In genomic region chr2:216426938-216427337, GRCh38 we compare ENCODE assay signal across 14 cellular contexts. TPM values are rescaled to one million over a fixed set of nuclear protein-coding genes. Genes with fewer than 3 reads are reported as not detected.
DNase-seq lines count a peak whose midpoint lies in the region; ATAC-seq and TF ChIP-seq lines count a peak whose summit lies in the region.
"Had no signal": no experiment of that assay in that cellular context is flagged by ENCODE, and none has a peak within 500 bp of the region (broad histone marks: within the 10 kb centered on the region; RNA-seq: fewer than 3 reads in every experiment).

No MANE protein-coding gene starts in this region.

- no peak overlapping the region for H3K23ac ChIP-seq in trophoblast cell (ENCODE audit: low read length)

- peak overlapping the region; percentile 97 for H2BK120ac ChIP-seq in trophoblast cell (ENCODE audit: insufficient read depth, low read length, poor library complexity)

- WGBS in trophoblast cell (ENCODE audit: extremely low coverage, insufficient coverage, insufficient read length): no CpG with 5 or more reads among the region's 4 CpGs
- 81 to 91% methylated on average over 4 of the region's 4 CpGs for WGBS in transverse colon (ENCODE audit: low coverage in 1 of 2), 2 donors

- H3K27ac ChIP-seq in RWPE2 (ENCODE audit: poor library complexity, severe bottlenecking): no peak overlapping the region
- H3K27ac ChIP-seq in trophoblast cell (ENCODE audit: low read depth, low read length): peak overlapping the region; percentile 100
- no peak overlapping the region for H3K27ac ChIP-seq in uterus
- H3K27ac ChIP-seq in transverse colon: no peak overlapping the region
- H3K27ac ChIP-seq: ascending aorta, gastrocnemius medialis, lower lobe of right lung, thyroid gland had no signal

- H3K18ac ChIP-seq in trophoblast cell (ENCODE audit: low read length): no peak overlapping the region

- peak overlapping the region; percentile 33 for H4K8ac ChIP-seq in trophoblast cell (ENCODE audit: low read depth, low read length)

- ATAC-seq in RWPE2 (ENCODE audit: low read depth) (peak; percentile 69), HG03457 (IDR thresholded peaks at IDR 0.05; ENCODE audit: unreplicated experiment) (no peak), GM18520 (IDR thresholded peaks at IDR 0.05; ENCODE audit: unreplicated experiment) (no peak)
- ATAC-seq: gastrocnemius medialis, lower lobe of right lung had no signal

- H3K4ac ChIP-seq in trophoblast cell (ENCODE audit: low read depth, low read length): no peak overlapping the region

- H3K36me3 ChIP-seq in RWPE2 (ENCODE audit: low read depth): peaks cover 52% of the 10 kb centered on the region
- peaks cover 32 to 42% of the 10 kb centered on the region in 2 experiments for H3K36me3 ChIP-seq in trophoblast cell (ENCODE audit: control insufficient read depth in 1 of 2, insufficient read depth in 2 of 2, low read length in 2 of 2)
- no peaks in the 10 kb centered on the region for H3K36me3 ChIP-seq in uterus
- peaks cover 0 to 62% (median 31%) of the 10 kb centered on the region in 4 donors for H3K36me3 ChIP-seq in transverse colon

- DNase-seq in GM03348 (ENCODE audit: low spot score) (peak; percentile 70), RWPE2 (ENCODE audit: low spot score) (no peak), fibroblast of pulmonary artery (ENCODE audit: low read depth) (peak; percentile 53), trophoblast cell (peak; percentile 53 to 90), uterus (no peak), transverse colon (no peak)
- DNase-seq: activated CD8-positive, alpha-beta memory T cell treated with anti-CD3 and anti-CD28 coated beads, Interleukin-2, amount 50 U/mL, for 4 hours; gastrocnemius medialis; lower lobe of right lung; NCI-H146; thyroid gland had no signal

- H4K91ac ChIP-seq in trophoblast cell (ENCODE audit: low read depth, low read length): peak overlapping the region; percentile 97

- H3K4me3 ChIP-seq in RWPE2 (ENCODE audit: severe bottlenecking): no peak overlapping the region
- no peak overlapping the region for H3K4me3 ChIP-seq in fibroblast of pulmonary artery (replicated peaks; ENCODE audit: low read depth, low read length)
- H3K4me3 ChIP-seq in trophoblast cell (ENCODE audit: low read depth, low read length): no peak overlapping the region
- H3K4me3 ChIP-seq in uterus: no peak overlapping the region
- no peak overlapping the region for H3K4me3 ChIP-seq in transverse colon
- H3K4me3 ChIP-seq: ascending aorta, gastrocnemius medialis, lower lobe of right lung, thyroid gland had no signal

- no peak overlapping the region for H2AFZ ChIP-seq in trophoblast cell (ENCODE audit: insufficient read depth, low read length, poor library complexity)

- peak overlapping the region; percentile 95 for H2BK5ac ChIP-seq in trophoblast cell (ENCODE audit: low read depth, low read length, poor library complexity)

- TF ChIP-seq POLR2A in uterus (IDR thresholded peaks at IDR 0.05): no peak
- TF ChIP-seq POLR2A in transverse colon (IDR thresholded peaks at IDR 0.05): no peak

- in situ Hi-C loops in transverse colon (cut with MboI; ENCODE audit: low pct_ligation_motif_present in 1 of 4, low pct_unique_long_range_greater_than_20kb in 1 of 4, low sequenced_read_pairs in 3 of 4): no loop called here

- H3K79me2 ChIP-seq in trophoblast cell (ENCODE audit: control insufficient read depth, insufficient read depth, low read length, poor library complexity): no peaks in the 10 kb centered on the region

- TF ChIP-seq CTCF in RWPE2 (IDR thresholded peaks at IDR 0.05; ENCODE audit: poor library complexity, severe bottlenecking) (no peak), fibroblast of pulmonary artery (IDR thresholded peaks at IDR 0.05; ENCODE audit: low read length, missing control alignments) (no peak), uterus (IDR thresholded peaks at IDR 0.05) (no peak), transverse colon (IDR thresholded peaks at IDR 0.05) (no peak)

- no peak overlapping the region for H2AK5ac ChIP-seq in trophoblast cell (ENCODE audit: low read length)

- H3K27me3 ChIP-seq in RWPE2 (ENCODE audit: insufficient read depth, poor library complexity, severe bottlenecking): no peaks in the 10 kb centered on the region
- H3K27me3 ChIP-seq in trophoblast cell (ENCODE audit: insufficient read depth, low read length): no peaks in the 10 kb centered on the region
- H3K27me3 ChIP-seq in uterus: no peaks in the 10 kb centered on the region
- no peaks in the 10 kb centered on the region for H3K27me3 ChIP-seq in transverse colon
- H3K27me3 ChIP-seq: ascending aorta, gastrocnemius medialis, thyroid gland had no signal

- peak overlapping the region; percentile 19 for H3K4me2 ChIP-seq in trophoblast cell (ENCODE audit: low read length)

- H3K9me3 ChIP-seq in RWPE2 (ENCODE audit: severe bottlenecking) (no peaks in the 10 kb centered on the region), trophoblast cell (ENCODE audit: insufficient read depth, low read depth, low read length) (peaks cover 9% of the 10 kb centered on the region), uterus (no peaks in the 10 kb centered on the region), transverse colon (no peaks in the 10 kb centered on the region)
- H3K9me3 ChIP-seq: ascending aorta, gastrocnemius medialis, lower lobe of right lung, thyroid gland had no signal

- no peak overlapping the region for H2BK12ac ChIP-seq in trophoblast cell (ENCODE audit: low read length)

- peaks cover 19% of the 10 kb centered on the region for H3K79me1 ChIP-seq in trophoblast cell (ENCODE audit: low read length)

- H3K9ac ChIP-seq in trophoblast cell (ENCODE audit: low read length): no peak overlapping the region

- TF ChIP-seq EP300 in transverse colon (IDR thresholded peaks at IDR 0.05; ENCODE audit: low read depth): no peak

- H3K4me1 ChIP-seq in RWPE2 (ENCODE audit: insufficient read depth, poor library complexity, severe bottlenecking) (no peaks in the 10 kb centered on the region), trophoblast cell (ENCODE audit: control insufficient read depth in 1 of 2, insufficient read depth in 2 of 2, low read length in 2 of 2) (peaks cover 18 to 27% of the 10 kb centered on the region in 2 experiments), uterus (no peaks in the 10 kb centered on the region), transverse colon (no peaks in the 10 kb centered on the region)
- H3K4me1 ChIP-seq: ascending aorta, lower lobe of right lung, thyroid gland had no signal

- no peak overlapping the region for H3K14ac ChIP-seq in trophoblast cell (ENCODE audit: low read length)

- no peak overlapping the region for H4K12ac ChIP-seq in trophoblast cell (ENCODE audit: low read depth, low read length)

- intact Hi-C loops in uterus (cut with DNase I; ENCODE audit: low total_unique reads) (no loop called here), transverse colon (cut with DNase I; ENCODE audit: low total_unique reads) (no loop called here)

RNA-seq across cellular contexts. Expression of gene SMARCAL1, which starts 14.7 kb away (rescaled TPM):
- polyA plus RNA-seq in trophoblast cell (2013): 15.7 and 16.5 TPM in 2 replicates
- total RNA-seq in uterus (10 to 100 TPM in 3 of 4 donors, 1 to 10 TPM in 1; 8.5 to 25.1 (median 15.5) TPM), transverse colon (10 to 100 TPM; 16.9 to 32.2 (median 23.6) TPM)

RNA-seq across cellular contexts. Expression of gene MARCHF4, which starts 54.7 kb away (rescaled TPM):
- polyA plus RNA-seq in trophoblast cell (2013): 0.40 and 0.42 TPM in 2 replicates
- under 1 TPM in 1 of 4 donors, not detected in 3; 0.07 TPM for total RNA-seq in uterus
- total RNA-seq in transverse colon: 1 to 10 TPM in 1 of 4 donors, under 1 TPM in 1, not detected in 2; 0.14 to 1.4 TPM
- total RNA-seq: ascending aorta, gastrocnemius medialis had no signal

Comparison
In these comparisons a context has a peak if more than half of its experiments do, and no peak if none do; other contexts are left out.
1. DNase-seq: peak in GM03348 (single experiment), fibroblast of pulmonary artery (single experiment) and trophoblast cell (2 of 2); none in RWPE2 (single experiment), uterus (0 of 2) and transverse colon (single experiment).